12 cellular contexts compared by ENCODE assay signal in the genomic region with DNA sequence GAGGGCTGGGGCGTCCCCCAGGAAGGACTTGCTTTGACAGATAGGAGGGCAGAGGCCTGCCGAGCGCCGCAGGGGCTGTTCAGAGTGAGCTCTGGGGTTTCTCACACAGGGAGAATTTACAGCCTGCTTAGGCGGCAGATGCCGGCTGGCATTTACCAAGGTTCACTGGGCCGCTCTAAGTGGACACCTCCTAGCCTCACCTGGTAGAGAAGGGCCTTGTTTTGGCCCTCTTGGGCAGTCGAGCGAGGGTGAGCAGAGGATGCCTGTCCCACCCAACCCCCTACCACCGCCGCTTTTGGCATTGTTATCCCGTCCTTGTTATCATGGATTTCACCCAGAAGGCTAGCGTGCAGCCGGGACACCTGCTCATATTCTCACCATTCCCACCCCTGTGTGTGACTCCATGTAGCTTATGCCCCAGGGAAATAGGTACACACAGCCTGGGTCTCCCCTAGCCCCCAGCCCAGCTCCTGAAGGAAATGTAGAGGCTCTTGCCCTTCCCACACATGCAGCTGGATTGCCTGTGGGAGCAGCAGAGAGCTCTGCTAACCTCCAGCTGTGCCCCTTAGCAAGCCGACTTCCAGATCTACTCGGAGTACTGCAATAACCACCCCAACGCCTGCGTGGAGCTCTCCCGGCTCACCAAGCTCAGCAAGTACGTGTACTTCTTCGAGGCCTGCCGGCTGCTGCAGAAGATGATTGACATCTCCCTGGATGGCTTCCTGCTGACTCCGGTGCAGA. TPM values are rescaled to one million over a fixed set of nuclear protein-coding genes. Genes with fewer than 3 reads are reported as not detected.
DNase-seq lines count a peak whose midpoint lies in the region; ATAC-seq, FAIRE-seq and TF ChIP-seq lines count a peak whose summit lies in the region.
"Had no signal": no experiment of that assay in that cellular context is flagged by ENCODE, and none has a peak within 500 bp of the region (broad histone marks: within the 10 kb centered on the region; RNA-seq: fewer than 3 reads in every experiment).

No MANE protein-coding gene starts in this region.

- no peaks in the 10 kb centered on the region for H3K27me3 Mint-ChIP-seq in activated naive CD4-positive, alpha-beta T cell treated with anti-CD3 and anti-CD28 coated beads, Interleukin-2, amount 50 U/mL, for 24 hours
- peaks cover 20% of the 10 kb centered on the region for H3K27me3 Mint-ChIP-seq in astrocyte (ENCODE audit: low read depth, unreplicated experiment)

- no peak overlapping the region for H3K4me3 ChIP-seq in astrocyte (ENCODE audit: insufficient read depth, low read depth, low read length)
- H3K4me3 ChIP-seq: colonic mucosa had no signal

- H3K27ac ChIP-seq in astrocyte (ENCODE audit: low read depth, low read length): no peak overlapping the region
- H3K27ac ChIP-seq: colonic mucosa had no signal

- peaks cover 33% of the 10 kb centered on the region for H4K20me1 ChIP-seq in astrocyte (ENCODE audit: insufficient read depth, low read length)

- no peak overlapping the region for H2AFZ ChIP-seq in astrocyte (ENCODE audit: low read depth, low read length)

- peak; percentile 13 for TF ChIP-seq CTCF in astrocyte (IDR thresholded peaks at IDR 0.05; ENCODE audit: insufficient read depth, low read depth, low read length)

- H3K9me3 Mint-ChIP-seq in activated naive CD4-positive, alpha-beta T cell treated with anti-CD3 and anti-CD28 coated beads, Interleukin-2, amount 50 U/mL, for 24 hours: no peaks in the 10 kb centered on the region
- no peaks in the 10 kb centered on the region for H3K9me3 Mint-ChIP-seq in astrocyte (ENCODE audit: unreplicated experiment)

- no peaks in the 10 kb centered on the region for H3K36me3 Mint-ChIP-seq in activated naive CD4-positive, alpha-beta T cell treated with anti-CD3 and anti-CD28 coated beads, Interleukin-2, amount 50 U/mL, for 24 hours
- peaks cover 2% of the 10 kb centered on the region for H3K36me3 Mint-ChIP-seq in astrocyte (ENCODE audit: low read depth, unreplicated experiment)

- no peaks in the 10 kb centered on the region for H3K36me3 ChIP-seq in astrocyte (ENCODE audit: insufficient read depth, low read length)
- H3K36me3 ChIP-seq: colonic mucosa had no signal

- H3K4me3 Mint-ChIP-seq in activated naive CD4-positive, alpha-beta T cell treated with anti-CD3 and anti-CD28 coated beads, Interleukin-2, amount 50 U/mL, for 24 hours: peak overlapping the region; percentile 62
- no peak overlapping the region for H3K4me3 Mint-ChIP-seq in astrocyte (ENCODE audit: unreplicated experiment)

- no peak for DNase-seq in activated naive CD4-positive, alpha-beta T cell treated with anti-CD3 and anti-CD28 coated beads, Interleukin-2, amount 50 U/mL, for 16 hours
- DNase-seq in astrocyte (ENCODE audit: low read depth) (no peak), left kidney (ENCODE audit: low read depth, low spot score) (peak; percentile 83), superior temporal gyrus (ENCODE audit: extremely low spot score) (peak; percentile 7), 8988T (no peak), NCI-H82 treated with DMSO at 0.1 percent for 48 hours (lab: John Stamatoyannopoulos, UW; ENCODE audit: unreplicated experiment) (no peak), left lobe of liver (ENCODE audit: low spot score) (no peak)
- DNase-seq: C1 segment of cervical spinal cord, colonic mucosa, NCI-H1048 had no signal

- H3K27me3 ChIP-seq in astrocyte (ENCODE audit: insufficient read depth, low read length): peaks cover 6% of the 10 kb centered on the region

- H3K4me1 Mint-ChIP-seq in activated naive CD4-positive, alpha-beta T cell treated with anti-CD3 and anti-CD28 coated beads, Interleukin-2, amount 50 U/mL, for 24 hours: peaks cover 25% of the 10 kb centered on the region
- peaks cover 5% of the 10 kb centered on the region for H3K4me1 Mint-ChIP-seq in astrocyte (ENCODE audit: low read depth, unreplicated experiment)

- FAIRE-seq in astrocyte (lab: Jason Lieb, UNC): no peak
- FAIRE-seq: GM12891 had no signal

- H3K27ac Mint-ChIP-seq in activated naive CD4-positive, alpha-beta T cell treated with anti-CD3 and anti-CD28 coated beads, Interleukin-2, amount 50 U/mL, for 24 hours: no peak overlapping the region
- no peak overlapping the region for H3K27ac Mint-ChIP-seq in astrocyte (ENCODE audit: unreplicated experiment)

- no peak for ATAC-seq in left lobe of liver

- H3K4me1 ChIP-seq in astrocyte (ENCODE audit: insufficient read depth, low read length): no peaks in the 10 kb centered on the region
- H3K4me1 ChIP-seq: colonic mucosa had no signal

- H3K4me2 ChIP-seq in astrocyte (ENCODE audit: low read length): no peak overlapping the region

- no peaks in the 10 kb centered on the region for H3K9me3 ChIP-seq in astrocyte (ENCODE audit: insufficient read depth, low read depth, low read length)
- H3K9me3 ChIP-seq: colonic mucosa had no signal

- no peak overlapping the region for H3K9ac ChIP-seq in astrocyte (ENCODE audit: low read length)

- H3K79me2 ChIP-seq in astrocyte (ENCODE audit: insufficient read depth, low read length): no peaks in the 10 kb centered on the region

RNA-seq across cellular contexts. Expression of a gene that starts 52.4 kb away (rescaled TPM):
- total RNA-seq in astrocyte (111 and 117 TPM in 2 replicates), left lobe of liver (39.5 TPM)

Comparison
In these comparisons a context has a peak if more than half of its experiments do, and no peak if none do; other contexts are left out.
1. DNase-seq: peak in left kidney (single experiment) and superior temporal gyrus (single experiment); none in activated naive CD4-positive, alpha-beta T cell treated with anti-CD3 and anti-CD28 coated beads, Interleukin-2, amount 50 U/mL, for 16 hours (single experiment), astrocyte (single experiment), 8988T (single experiment), NCI-H82 treated with DMSO at 0.1 percent for 48 hours (single experiment) and left lobe of liver (single experiment).